ENCODE assay signal across 16 cellular contexts in genomic region chr11:15765530-15765929, GRCh38.
DNase-seq lines count a peak whose midpoint lies in the region; ATAC-seq and TF ChIP-seq lines count a peak whose summit lies in the region.
"Had no signal": no experiment of that assay in that cellular context is flagged by ENCODE, and none has a peak within 500 bp of the region (broad histone marks: within the 10 kb centered on the region; RNA-seq: fewer than 3 reads in every experiment).

No MANE protein-coding gene starts in this region.

- no peak overlapping the region for H3K4me2 ChIP-seq in smooth muscle cell

- intact Hi-C loops in left lung (cut with DNase I) (no loop called here), left cardiac atrium (cut with DNase I) (no loop called here)

- H3K79me2 ChIP-seq in smooth muscle cell (ENCODE audit: low read depth): no peaks in the 10 kb centered on the region

- ATAC-seq in GM18867 (IDR thresholded peaks at IDR 0.05; ENCODE audit: unreplicated experiment): peak; percentile 58
- ATAC-seq in left lung: peak; percentile 50
- no peak for ATAC-seq in left cardiac atrium

- H3K27me3 ChIP-seq in left lung: no peaks in the 10 kb centered on the region
- no peaks in the 10 kb centered on the region for H3K27me3 ChIP-seq in smooth muscle cell (ENCODE audit: low read depth)

- TF ChIP-seq CTCF in left lung (IDR thresholded peaks at IDR 0.05) (no peak), smooth muscle cell (IDR thresholded peaks at IDR 0.05; ENCODE audit: borderline replicate concordance, insufficient read depth, poor library complexity, severe bottlenecking) (no peak)

- no peaks in the 10 kb centered on the region for H3F3A ChIP-seq in smooth muscle cell (ENCODE audit: low read depth)

- no peaks in the 10 kb centered on the region for H4K20me1 ChIP-seq in smooth muscle cell (ENCODE audit: low read depth)

- peaks cover 0 to 4% of the 10 kb centered on the region in 2 donors for H3K9me3 ChIP-seq in left lung
- no peaks in the 10 kb centered on the region for H3K9me3 ChIP-seq in smooth muscle cell (replicated peaks; ENCODE audit: low read depth)
- H3K9me3 ChIP-seq: HAP-1 had no signal

- H3K4me1 ChIP-seq in left lung (no peaks in the 10 kb centered on the region), smooth muscle cell (ENCODE audit: low read depth) (no peaks in the 10 kb centered on the region)
- H3K4me1 ChIP-seq: HAP-1 had no signal

- DNase-seq in OCI-M1 (lab: John Stamatoyannopoulos, UW) (peak; percentile 7), left lung (no peak), smooth muscle cell (lab: John Stamatoyannopoulos, UW; ENCODE audit: unreplicated experiment) (no peak), NOMO-1 treated with dmso at 0.1 percent for 144 hours (lab: John Stamatoyannopoulos, UW; ENCODE audit: unreplicated experiment) (no peak), left cardiac atrium (no peak)
- DNase-seq in activated CD4-positive, alpha-beta T cell treated with anti-CD3 and anti-CD28 coated beads for 1 hour: no peak
- DNase-seq: COR-L47, GM23248, NCI-H1092 treated with DMSO at 0.1 percent for 48 hours, NCI-H146, NCI-H2081, NCI-H2171 treated with DMSO at 0.1 percent for 48 hours, NCI-H446, SHP77 treated with DMSO at 0.1 percent for 48 hours had no signal

- no peak overlapping the region for H2AFZ ChIP-seq in smooth muscle cell (ENCODE audit: low read depth)
- H2AFZ ChIP-seq: GM23248 had no signal

- no peaks in the 10 kb centered on the region for H3K36me3 ChIP-seq in left lung
- no peaks in the 10 kb centered on the region for H3K36me3 ChIP-seq in smooth muscle cell (ENCODE audit: low read depth)
- H3K36me3 ChIP-seq: HAP-1 had no signal

- no peak overlapping the region for H3K9ac ChIP-seq in smooth muscle cell (ENCODE audit: low read depth)
- H3K9ac ChIP-seq: GM23248 had no signal

- WGBS in smooth muscle cell (ENCODE audit: low lambda C conversion rate): 84% methylated on average over 3 of the region's 3 CpGs

- H3K27ac ChIP-seq in left lung: no peak overlapping the region
- H3K27ac ChIP-seq in smooth muscle cell (ENCODE audit: low read depth): peak overlapping the region; percentile 54
- H3K27ac ChIP-seq: GM23248 had no signal

- no peak overlapping the region for H3K4me3 ChIP-seq in left lung
- H3K4me3 ChIP-seq in smooth muscle cell: no peak overlapping the region
- H3K4me3 ChIP-seq: GM23248, HAP-1 had no signal

Comparison
In these comparisons a context has a peak if more than half of its experiments do, and no peak if none do; other contexts are left out.
1. ATAC-seq: peak in GM18867 (single experiment) and left lung (single experiment); none in left cardiac atrium (0 of 2).